ENCODE assay signal across 20 cellular contexts in genomic region chr10:124921261-124921660, GRCh38. TPM values are rescaled to one million over a fixed set of nuclear protein-coding genes. Genes with fewer than 3 reads are reported as not detected.
DNase-seq lines count a peak whose midpoint lies in the region; ATAC-seq and TF ChIP-seq lines count a peak whose summit lies in the region.
"Had no signal": no experiment of that assay in that cellular context is flagged by ENCODE, and none has a peak within 500 bp of the region (broad histone marks: within the 10 kb centered on the region; RNA-seq: fewer than 3 reads in every experiment).

No MANE protein-coding gene starts in this region.

- TF ChIP-seq CTCF in IMR-90 (conservative IDR thresholded peaks at IDR 0.05; ENCODE audit: low read depth, low read length) (no peak), RWPE1 (conservative IDR thresholded peaks at IDR 0.05; ENCODE audit: low read depth) (no peak), epithelial cell of esophagus (IDR thresholded peaks at IDR 0.05; ENCODE audit: insufficient read depth, low read depth, low read length, missing control alignments) (no peak), psoas muscle (IDR thresholded peaks at IDR 0.05) (no peak)

- intact Hi-C loops in IMR-90 (cut with micrococcal nuclease), result no loop called here
- intact Hi-C loops in psoas muscle (cut with DNase I), result loop anchor here in 1 of 2 donors (10.0 kb wide), 1 partner anchor 54 kb away; no protein-coding TSS in a partner anchor

- no peak overlapping the region for H3K56ac ChIP-seq in IMR-90 (ENCODE audit: extremely low read depth, insufficient read depth, low read length)

- CTCF ChIA-PET in IMR-90 (lab: Yijun Ruan, JAX), result no interaction called here
- CTCF ChIA-PET in RWPE1 (lab: Yijun Ruan, JAX), result no interaction called here

- H4K5ac ChIP-seq in IMR-90 (ENCODE audit: low read depth, low read length), result no peak overlapping the region

- peaks cover 8% of the 10 kb centered on the region; the same call in 1 of the 2 replicates for H3K9me1 ChIP-seq in IMR-90 (ENCODE audit: insufficient read depth, low read length)

- H2BK20ac ChIP-seq in IMR-90 (ENCODE audit: low read depth, low read length), result no peak overlapping the region

- TF ChIP-seq POLR2A in IMR-90 (IDR thresholded peaks at IDR 0.05; ENCODE audit: low read depth, low read length), result no peak

- DNase-seq in IMR-90 (no peak), RWPE1 (ENCODE audit: low spot score) (peak; percentile 41), epithelial cell of esophagus (ENCODE audit: low read depth) (peak; percentile 69), psoas muscle (no peak), T1000 (lab: John Stamatoyannopoulos, UW) (no peak), NAMALWA (ENCODE audit: low spot score) (no peak)
- DNase-seq: ACHN, AML-193, DMS79 treated with DMSO at 0.1 percent for 48 hours, HFFc6, NCI-H1417, NCI-H187, NCI-H226, NCI-H524, NCI-H82, OCI-M1, RPMI8226, SJCRH30 had no signal

- no peak overlapping the region for H3K23ac ChIP-seq in IMR-90 (ENCODE audit: low read depth, low read length)

- H3K14ac ChIP-seq in IMR-90 (replicated peaks; ENCODE audit: low read depth, low read length), result no peak overlapping the region

- BruUV-seq in IMR-90 (replicated peaks; lab: Mats Ljungman, UMichigan), result no TSS peak

- no peak overlapping the region for H2BK120ac ChIP-seq in IMR-90 (ENCODE audit: low read depth, low read length)

- peaks cover 84% of the 10 kb centered on the region for H4K20me1 ChIP-seq in IMR-90 (ENCODE audit: insufficient read depth, low read length)

- H3K27me3 ChIP-seq in IMR-90 (ENCODE audit: control insufficient read depth, insufficient read depth, low read length) (no peaks in the 10 kb centered on the region), psoas muscle (ENCODE audit: insufficient read depth in 3 of 3, low read length in 2 of 3) (no peaks in the 10 kb centered on the region)
- H3K27me3 ChIP-seq: SJCRH30 had no signal

- H3K27ac ChIP-seq in IMR-90 (ENCODE audit: insufficient read depth, low read length) (no peak overlapping the region), RWPE1 (no peak overlapping the region), psoas muscle (peak overlapping the region; percentile 62)
- H3K27ac ChIP-seq: C4-2B, SJCRH30 had no signal

- H2BK15ac ChIP-seq in IMR-90 (ENCODE audit: low read depth, low read length), result no peak overlapping the region

- H2AFZ ChIP-seq in IMR-90 (replicated peaks; ENCODE audit: low read length, poor library complexity), result no peak overlapping the region

- H3K36me3 ChIP-seq in IMR-90 (ENCODE audit: control insufficient read depth, insufficient read depth, low read length) (peaks cover 8% of the 10 kb centered on the region), psoas muscle (ENCODE audit: insufficient read depth in 1 of 2, low read depth in 1 of 2) (peaks cover 0 to 11% of the 10 kb centered on the region in 2 donors)
- H3K36me3 ChIP-seq: SJCRH30 had no signal

- no peak overlapping the region for H3K9ac ChIP-seq in IMR-90 (ENCODE audit: low read depth, low read length)

- H2BK5ac ChIP-seq in IMR-90 (ENCODE audit: low read depth, low read length, poor library complexity, severe bottlenecking), result peak overlapping the region; percentile 21

- in situ Hi-C loops in IMR-90 (cut with MboI; ENCODE audit: low sequenced_read_pairs), result no loop called here

- H3K4me2 ChIP-seq in IMR-90 (ENCODE audit: low read depth, low read length), result 0 out of 2 replicates have a peak overlapping the region, but pooled peaks have one; percentile 3

- H4K8ac ChIP-seq in IMR-90 (ENCODE audit: low read depth in 2 of 2, low read length in 2 of 2), result no peak overlapping the region

- H3K4me3 ChIP-seq in IMR-90 (ENCODE audit: insufficient read depth, low read depth, low read length) (no peak overlapping the region), epithelial cell of esophagus (ENCODE audit: low read length) (no peak overlapping the region), psoas muscle (no peak overlapping the region)
- H3K4me3 ChIP-seq: SJCRH30 had no signal

- TF ChIP-seq RAD21 in IMR-90 (IDR thresholded peaks at IDR 0.05; ENCODE audit: low read length), result no peak

- no peak for ATAC-seq in IMR-90 (ENCODE audit: low read depth)
- no peak for ATAC-seq in psoas muscle
- no peak for ATAC-seq in HG03457 (IDR thresholded peaks at IDR 0.05; ENCODE audit: unreplicated experiment)

- no peak overlapping the region for H2AK9ac ChIP-seq in IMR-90 (replicated peaks; ENCODE audit: low read depth, low read length, poor library complexity)

- H3K18ac ChIP-seq in IMR-90 (ENCODE audit: low read depth, low read length), result no peak overlapping the region

- no peak overlapping the region for H2AK5ac ChIP-seq in IMR-90 (ENCODE audit: low read depth, low read length)

- WGBS in IMR-90 (ENCODE audit: extremely low coverage in 2 of 2, insufficient read length in 1 of 2), 2 experiments, result no CpG with 5 or more reads among the region's 1 CpG
- 68 to 93% (median 69%) methylated on average over 1 of the region's 1 CpG for WGBS in psoas muscle, 3 donors

- dilution Hi-C loops in IMR-90 (cut with HindIII; ENCODE audit: low sequenced_read_pairs, unreplicated experiment), result no loop called here

- H3K4me1 ChIP-seq in IMR-90 (ENCODE audit: control insufficient read depth, insufficient read depth, low read length) (peaks cover 7% of the 10 kb centered on the region; the same call in 1 of the 2 replicates), psoas muscle (peaks cover 54% of the 10 kb centered on the region)

- no peak overlapping the region for H3K4ac ChIP-seq in IMR-90 (ENCODE audit: low read depth, low read length)

- peaks cover under 1 to 49% of the 10 kb centered on the region in 2 experiments; a peak in 3 of 4 replicates for H3K79me1 ChIP-seq in IMR-90 (ENCODE audit: low read depth in 1 of 2, low read length in 2 of 2)

- H3K9me3 ChIP-seq in IMR-90 (ENCODE audit: control insufficient read depth, insufficient read depth, low read length), result no peaks in the 10 kb centered on the region
- H3K9me3 ChIP-seq in psoas muscle, result no peaks in the 10 kb centered on the region
- H3K9me3 ChIP-seq: SJCRH30 had no signal

- POLR2A ChIA-PET in IMR-90 (lab: Charles Lee; ENCODE audit: unreplicated experiment), result no interaction called here
- POLR2A ChIA-PET in RWPE1 (lab: Yijun Ruan, JAX; ENCODE audit: low non-redundant PET), result no interaction called here

- no peak overlapping the region for H4K91ac ChIP-seq in IMR-90 (ENCODE audit: insufficient read depth, low read depth, low read length)

TF ChIP-seq in IMR-90, 13 proteins besides CTCF, POLR2A, EP300 and RAD21:
- TF ChIP-seq ELK1 (IDR thresholded peaks at IDR 0.05; ENCODE audit: borderline replicate concordance, low read depth, low read length), result no peak
- TF ChIP-seq CHD1 (IDR thresholded peaks at IDR 0.05; ENCODE audit: low read depth, low read length), result no peak
- no peak for TF ChIP-seq NFE2L2 (IDR thresholded peaks at IDR 0.05; ENCODE audit: low read depth, low read length)
- no peak for TF ChIP-seq CEBPB (IDR thresholded peaks at IDR 0.05; ENCODE audit: low read depth, low read length)
- TF ChIP-seq USF2 (IDR thresholded peaks at IDR 0.05; ENCODE audit: low read depth, low read length), result no peak
- TF ChIP-seq RCOR1 (IDR thresholded peaks at IDR 0.05; ENCODE audit: insufficient replicate concordance, low read length), result no peak
TF ChIP-seq in IMR-90: peak in this region for 0.

RNA-seq across cellular contexts. Expression of gene ZRANB1, which starts 20.7 kb away (rescaled TPM):
- total RNA-seq in IMR-90 (2012; rRNA removed) (24.7 and 30.3 TPM in 2 replicates), psoas muscle (10 to 100 TPM; 25.7 to 81.4 (median 53.1) TPM)
- polyA plus RNA-seq in IMR-90 (2012; rRNA removed) (9.1 and 11.2 TPM in 2 replicates), psoas muscle (100 to 1,000 TPM in 1 of 3 donors, 10 to 100 TPM in 2; 20.9 to 115 (median 57.3) TPM)
- 3.0 and 4.6 TPM in 2 replicates for polyA plus RNA-seq in IMR-90 (2012; cell fraction: cytosol; rRNA removed)
- polyA plus RNA-seq in IMR-90 (2012; cell fraction: nucleus; rRNA removed; ENCODE audit: low replicate concordance), result 2.6 and 15.3 TPM in 2 replicates

Comparison
In these comparisons a context has a peak if more than half of its experiments do, and no peak if none do; other contexts are left out.
1. DNase-seq: peak in RWPE1 (single experiment) and epithelial cell of esophagus (single experiment); none in IMR-90 (single experiment), psoas muscle (0 of 2), T1000 (single experiment) and NAMALWA (single experiment).